Comparison of ENCODE assay signal across 8 cellular contexts in genomic region chr19:1223018-1223855, GRCh38. TPM values are rescaled to one million over a fixed set of nuclear protein-coding genes. Genes with fewer than 3 reads are reported as not detected.
A peak's percentile ranks its signal among the peaks of the same experiment; 100 is the strongest.
DNase-seq lines count a peak whose midpoint lies in the region; ATAC-seq and TF ChIP-seq lines count a peak whose summit lies in the region.

No MANE protein-coding gene starts in this region.

- no peaks in the 10 kb centered on the region for H3K27me3 Mint-ChIP-seq in MCF 10A (ENCODE audit: insufficient read depth, unreplicated experiment)

- no peak overlapping the region for H3K27ac Mint-ChIP-seq in MCF 10A (ENCODE audit: low read depth, unreplicated experiment)

- no peaks in the 10 kb centered on the region for H3K9me3 ChIP-seq in breast epithelium
- no peaks in the 10 kb centered on the region for H3K9me3 ChIP-seq in transverse colon

- no peak for ATAC-seq in HG03432 (IDR thresholded peaks at IDR 0.05; ENCODE audit: unreplicated experiment)

- TF ChIP-seq POLR2A in breast epithelium (IDR thresholded peaks at IDR 0.05), result no peak
- no peak for TF ChIP-seq POLR2A in transverse colon (IDR thresholded peaks at IDR 0.05)

- H3K36me3 Mint-ChIP-seq in MCF 10A (ENCODE audit: insufficient read depth, unreplicated experiment), result peaks cover 20% of the 10 kb centered on the region

- TF ChIP-seq EP300 in transverse colon (IDR thresholded peaks at IDR 0.05; ENCODE audit: low read depth), result no peak

- H3K4me3 ChIP-seq in breast epithelium (no peak overlapping the region), fibroblast of villous mesenchyme (ENCODE audit: low read depth, low read length) (no peak overlapping the region), transverse colon (no peak overlapping the region)

- H3K27me3 ChIP-seq in breast epithelium, result no peaks in the 10 kb centered on the region
- H3K27me3 ChIP-seq in transverse colon, result no peaks in the 10 kb centered on the region

- 53 to 87% methylated on average over 11 to 38 of the region's 48 CpGs for WGBS in transverse colon (ENCODE audit: low coverage in 1 of 2), 2 donors

- intact Hi-C loops in MCF 10A (cut with micrococcal nuclease) (no loop called here), breast epithelium (cut with DNase I; ENCODE audit: low total_unique reads) (loop anchor here (10.0 kb wide), 1 partner anchor 208 kb away; no protein-coding TSS in a partner anchor), transverse colon (cut with DNase I; ENCODE audit: low total_unique reads) (no loop called here)

- no peaks in the 10 kb centered on the region for H3K4me1 Mint-ChIP-seq in MCF 10A (ENCODE audit: insufficient read depth, unreplicated experiment)

- DNase-seq in MCF 10A (ENCODE audit: unreplicated experiment), result no peak
- no peak for DNase-seq in breast epithelium (ENCODE audit: low spot score in 2 of 2)
- DNase-seq in RKO (ENCODE audit: low spot score), result peak; percentile 65
- peak; percentile 49 for DNase-seq in fibroblast of villous mesenchyme (ENCODE audit: low read depth)
- DNase-seq in transverse colon, result no peak
- DNase-seq in superior temporal gyrus (ENCODE audit: extremely low spot score), result no peak
- no peak for DNase-seq in SKM-1 (lab: John Stamatoyannopoulos, UW; ENCODE audit: unreplicated experiment)

- no peaks in the 10 kb centered on the region for H3K9me3 Mint-ChIP-seq in MCF 10A (ENCODE audit: unreplicated experiment)

- CTCF ChIA-PET in MCF 10A (lab: Yijun Ruan, JAX), result interaction anchor here (1.4 to 1.7 kb wide), 2 partner anchors 142 to 238 kb away, joined by 4 to 6 read pairs; no protein-coding TSS in a partner anchor

- no peak overlapping the region for H3K4me3 Mint-ChIP-seq in MCF 10A (ENCODE audit: unreplicated experiment)

- TF ChIP-seq CTCF in MCF 10A (IDR thresholded peaks at IDR 0.05; ENCODE audit: unreplicated experiment) (peak; percentile 39), breast epithelium (IDR thresholded peaks at IDR 0.05) (no peak), fibroblast of villous mesenchyme (IDR thresholded peaks at IDR 0.05; ENCODE audit: insufficient read depth, low read depth, low read length) (peak; percentile 53), transverse colon (IDR thresholded peaks at IDR 0.05) (peak in 4 of 5 experiments; percentile 22 to 56 (median 27))

- POLR2A ChIA-PET in MCF 10A (lab: Yijun Ruan, JAX), result interaction anchor here (0.6 to 0.7 kb wide), 3 partner anchors 8 to 227 kb away, joined by 3 to 4 read pairs (median 4); no protein-coding TSS in a partner anchor

- BruUV-seq in MCF 10A (replicated peaks; lab: Mats Ljungman, UMichigan), result no TSS peak

- H3K4me1 ChIP-seq in breast epithelium, result no peaks in the 10 kb centered on the region
- peaks cover 0 to 14% (median 5%) of the 10 kb centered on the region in 4 donors for H3K4me1 ChIP-seq in transverse colon

- peak overlapping the region in 1 of 2 donors; percentile 20 for H3K27ac ChIP-seq in breast epithelium
- H3K27ac ChIP-seq in transverse colon, result peak overlapping the region in 1 of 4 donors; percentile 19

- in situ Hi-C loops in transverse colon (cut with MboI; ENCODE audit: low pct_ligation_motif_present in 1 of 4, low pct_unique_long_range_greater_than_20kb in 1 of 4, low sequenced_read_pairs in 3 of 4), result no loop called here

- H3K36me3 ChIP-seq in breast epithelium (peaks cover 9% of the 10 kb centered on the region), transverse colon (peaks cover 0 to 29% (median 6%) of the 10 kb centered on the region in 4 donors)

RNA-seq across cellular contexts. Expression of gene CBARP, which starts 14.6 kb away (rescaled TPM):
- total RNA-seq in MCF 10A (2022) (7.0 and 8.2 TPM in 2 replicates), breast epithelium (1 to 10 TPM in 1 of 3 donors, under 1 TPM in 1, not detected in 1; 0.98 to 4.8 TPM), fibroblast of villous mesenchyme (5.8 and 6.0 TPM in 2 replicates), transverse colon (1 to 10 TPM in 1 of 4 donors, under 1 TPM in 2, not detected in 1; 0.32 to 5.2 (median 0.68) TPM)

RNA-seq across cellular contexts. Expression of gene STK11, which starts 17.7 kb away (rescaled TPM):
- total RNA-seq in MCF 10A (2022) (63.1 and 65.6 TPM in 2 replicates), breast epithelium (10 to 100 TPM; 32.8 to 55.0 (median 52.1) TPM), fibroblast of villous mesenchyme (90.8 and 94.1 TPM in 2 replicates), transverse colon (100 to 1,000 TPM in 3 of 4 donors, 10 to 100 TPM in 1; 93.7 to 152 (median 103) TPM)

RNA-seq across cellular contexts. Expression of gene ATP5F1D, which starts 18.3 kb away (rescaled TPM):
- total RNA-seq in MCF 10A (2022) (256 and 258 TPM in 2 replicates), breast epithelium (10 to 100 TPM; 47.6 to 64.9 (median 61.3) TPM), fibroblast of villous mesenchyme (12.1 and 15.1 TPM in 2 replicates), transverse colon (100 to 1,000 TPM; 157 to 650 (median 240) TPM)

RNA-seq across cellular contexts. Expression of gene MIDN, which starts 25.1 kb away (rescaled TPM):
- total RNA-seq in MCF 10A (2022) (73.6 and 96.9 TPM in 2 replicates), breast epithelium (10 to 100 TPM; 13.8 to 28.5 (median 22.4) TPM), fibroblast of villous mesenchyme (14.2 and 15.5 TPM in 2 replicates), transverse colon (100 to 1,000 TPM in 3 of 4 donors, 10 to 100 TPM in 1; 89.4 to 379 (median 116) TPM)

RNA-seq across cellular contexts. Expression of gene CIRBP, which starts 45.9 kb away (rescaled TPM):
- total RNA-seq in MCF 10A (2022) (316 and 362 TPM in 2 replicates), breast epithelium (100 to 1,000 TPM; 458 to 758 (median 656) TPM), fibroblast of villous mesenchyme (85.5 and 140 TPM in 2 replicates), transverse colon (100 to 1,000 TPM; 431 to 488 (median 460) TPM)

Comparison
In these comparisons a context has a peak if more than half of its experiments do, and no peak if none do; other contexts are left out.
1. CTCF ChIP-seq: peak in MCF 10A (single experiment), fibroblast of villous mesenchyme (single experiment) and transverse colon (4 of 5); none in breast epithelium (0 of 3).
2. DNase-seq: peak in RKO (single experiment) and fibroblast of villous mesenchyme (single experiment); none in MCF 10A (single experiment), breast epithelium (0 of 2), transverse colon (single experiment), superior temporal gyrus (single experiment) and SKM-1 (single experiment).